14 cellular contexts compared by ENCODE assay signal in genomic region chr5:179143446-179143845, GRCh38.
DNase-seq lines count a peak whose midpoint lies in the region; ATAC-seq and TF ChIP-seq lines count a peak whose summit lies in the region.
"Had no signal": no experiment of that assay in that cellular context is flagged by ENCODE, and none has a peak within 500 bp of the region (broad histone marks: within the 10 kb centered on the region; RNA-seq: fewer than 3 reads in every experiment).

No MANE protein-coding gene starts in this region.

- H3K4me1 ChIP-seq in IMR-90 (ENCODE audit: control insufficient read depth, insufficient read depth, low read length) (peaks cover 5% of the 10 kb centered on the region), mesendoderm (ENCODE audit: control insufficient read depth, low read depth, low read length) (no peaks in the 10 kb centered on the region), tibial artery (no peaks in the 10 kb centered on the region)
- H3K4me1 ChIP-seq: parathyroid adenoma had no signal

- POLR2A ChIA-PET in IMR-90 (lab: Charles Lee; ENCODE audit: unreplicated experiment): no interaction called here

- peak overlapping the region; percentile 52; the same call in 1 of the 2 replicates for H2BK20ac ChIP-seq in IMR-90 (ENCODE audit: low read depth, low read length)

- no peak overlapping the region for H3K4me3 Mint-ChIP-seq in chondrocyte (ENCODE audit: unreplicated experiment)

- H2BK15ac ChIP-seq in IMR-90 (ENCODE audit: low read depth, low read length) (0 out of 3 replicates have a peak overlapping the region, but pooled peaks have one; percentile 54), mesendoderm (replicated peaks; ENCODE audit: low read depth) (no peak overlapping the region)

- no peaks in the 10 kb centered on the region for H3K79me2 ChIP-seq in mesendoderm (ENCODE audit: control insufficient read depth, insufficient read depth, low read length)
- H3K79me2 ChIP-seq: parathyroid adenoma had no signal

- no peak for TF ChIP-seq POLR2A in IMR-90 (IDR thresholded peaks at IDR 0.05; ENCODE audit: low read depth, low read length)

- H3K9me3 ChIP-seq in IMR-90 (ENCODE audit: control insufficient read depth, insufficient read depth, low read length): no peaks in the 10 kb centered on the region
- H3K9me3 ChIP-seq in tibial artery: no peaks in the 10 kb centered on the region

- H3K23ac ChIP-seq in IMR-90 (ENCODE audit: low read depth, low read length): no peak overlapping the region
- H3K23ac ChIP-seq in mesendoderm (ENCODE audit: low read length): no peak overlapping the region

- dilution Hi-C loops in IMR-90 (cut with HindIII; ENCODE audit: low sequenced_read_pairs, unreplicated experiment): no loop called here

- H2AK5ac ChIP-seq in IMR-90 (ENCODE audit: low read depth, low read length) (peak overlapping the region; percentile 35; the same call in 1 of the 2 replicates), mesendoderm (ENCODE audit: low read length) (no peak overlapping the region)

- H3K4me2 ChIP-seq in IMR-90 (ENCODE audit: low read depth, low read length) (no peak overlapping the region), mesendoderm (ENCODE audit: low read length) (no peak overlapping the region)
- H3K4me2 ChIP-seq: KMS-11 had no signal

- H3K36me3 Mint-ChIP-seq in chondrocyte (ENCODE audit: low read depth): no peaks in the 10 kb centered on the region

- H3K27me3 ChIP-seq in IMR-90 (ENCODE audit: control insufficient read depth, insufficient read depth, low read length) (no peaks in the 10 kb centered on the region), mesendoderm (ENCODE audit: insufficient read depth, low read length, poor library complexity) (no peaks in the 10 kb centered on the region), tibial artery (no peaks in the 10 kb centered on the region)

- peak overlapping the region; percentile 70 for H2AFZ ChIP-seq in IMR-90 (replicated peaks; ENCODE audit: low read length, poor library complexity)
- H2AFZ ChIP-seq: parathyroid adenoma had no signal

- ATAC-seq in IMR-90 (ENCODE audit: low read depth) (peak; percentile 36; the same call in 1 of the 2 replicates), HG03039 (IDR thresholded peaks at IDR 0.05; ENCODE audit: unreplicated experiment) (no peak)
- ATAC-seq: GM12878 had no signal

- H3K18ac ChIP-seq in IMR-90 (ENCODE audit: low read depth, low read length): no peak overlapping the region
- no peak overlapping the region for H3K18ac ChIP-seq in mesendoderm (ENCODE audit: low read length)

- H3K56ac ChIP-seq in IMR-90 (ENCODE audit: extremely low read depth, insufficient read depth, low read length) (no peak overlapping the region), mesendoderm (ENCODE audit: low read length) (no peak overlapping the region)

- H4K20me1 ChIP-seq in IMR-90 (ENCODE audit: insufficient read depth, low read length): no peaks in the 10 kb centered on the region

- H3K79me1 ChIP-seq in IMR-90 (ENCODE audit: low read depth in 1 of 2, low read length in 2 of 2): no peaks in the 10 kb centered on the region
- no peaks in the 10 kb centered on the region for H3K79me1 ChIP-seq in mesendoderm (ENCODE audit: low read length)

- no peak overlapping the region for H3K9ac ChIP-seq in IMR-90 (ENCODE audit: low read depth, low read length)
- no peak overlapping the region for H3K9ac ChIP-seq in mesendoderm (ENCODE audit: low read length)
- H3K9ac ChIP-seq: KMS-11, parathyroid adenoma had no signal

- peaks cover 2% of the 10 kb centered on the region; the same call in 1 of the 2 replicates for H3K36me3 ChIP-seq in IMR-90 (ENCODE audit: control insufficient read depth, insufficient read depth, low read length)
- H3K36me3 ChIP-seq in mesendoderm (ENCODE audit: control insufficient read depth, insufficient read depth, low read length): no peaks in the 10 kb centered on the region
- no peaks in the 10 kb centered on the region for H3K36me3 ChIP-seq in tibial artery

- 0 out of 2 replicates have a peak overlapping the region, but pooled peaks have one; percentile 23 for H3K27ac ChIP-seq in IMR-90 (ENCODE audit: insufficient read depth, low read length)
- H3K27ac ChIP-seq in mesendoderm (ENCODE audit: low read depth, low read length): no peak overlapping the region
- no peak overlapping the region for H3K27ac ChIP-seq in tibial artery
- H3K27ac ChIP-seq: KMS-11, parathyroid adenoma had no signal

- peaks cover 3% of the 10 kb centered on the region; the same call in 1 of the 2 replicates for H3K9me1 ChIP-seq in IMR-90 (ENCODE audit: insufficient read depth, low read length)

- H3K14ac ChIP-seq in IMR-90 (replicated peaks; ENCODE audit: low read depth, low read length): peak overlapping the region; percentile 80; the same call in 1 of the 2 replicates

- H4K8ac ChIP-seq in IMR-90 (ENCODE audit: low read depth in 2 of 2, low read length in 2 of 2) (peak overlapping the region in 1 of 2 experiments; percentile 36; a peak in 1 of 4 replicates), mesendoderm (ENCODE audit: low read depth, low read length) (no peak overlapping the region)

- CTCF ChIA-PET in IMR-90 (lab: Yijun Ruan, JAX): interaction anchor here (0.6 kb wide), 1 partner anchor 18 kb away, joined by 4 read pairs; no protein-coding TSS in a partner anchor

- BruUV-seq in IMR-90 (replicated peaks; lab: Mats Ljungman, UMichigan): no TSS peak

- no peak overlapping the region for H4K5ac ChIP-seq in IMR-90 (ENCODE audit: low read depth, low read length)
- no peak overlapping the region for H4K5ac ChIP-seq in mesendoderm (ENCODE audit: low read length)

- H3K4me3 ChIP-seq in IMR-90 (ENCODE audit: insufficient read depth, low read depth, low read length) (no peak overlapping the region), mesendoderm (ENCODE audit: low read length) (no peak overlapping the region), tibial artery (no peak overlapping the region)
- H3K4me3 ChIP-seq: GM12878 had no signal

- peak overlapping the region; percentile 26; the same call in 1 of the 2 replicates for H3K4ac ChIP-seq in IMR-90 (ENCODE audit: low read depth, low read length)
- no peak overlapping the region for H3K4ac ChIP-seq in mesendoderm (ENCODE audit: low read depth, low read length)

- H2BK5ac ChIP-seq in IMR-90 (ENCODE audit: low read depth, low read length, poor library complexity, severe bottlenecking) (peak overlapping the region; percentile 64), mesendoderm (ENCODE audit: low read length) (no peak overlapping the region)

- TF ChIP-seq RAD21 in IMR-90 (IDR thresholded peaks at IDR 0.05; ENCODE audit: low read length): 0 out of 2 replicates have a peak, but pooled peaks have one; percentile 19

- 20% methylated on average over 1 of the region's 7 CpGs; no CpG with 5 or more reads in 1 of the 2 experiments for WGBS in IMR-90 (ENCODE audit: extremely low coverage in 2 of 2, insufficient read length in 1 of 2), 2 experiments
- WGBS in mesendoderm (ENCODE audit: extremely low coverage, insufficient coverage, low lambda C conversion rate): no CpG with 5 or more reads among the region's 7 CpGs

- peaks cover 8% of the 10 kb centered on the region for H3K4me1 Mint-ChIP-seq in chondrocyte (ENCODE audit: low read depth)

- H2BK120ac ChIP-seq in IMR-90 (ENCODE audit: low read depth, low read length) (peak overlapping the region; percentile 67; the same call in 1 of the 2 replicates), mesendoderm (ENCODE audit: low read depth, low read length) (no peak overlapping the region)

- no peak overlapping the region; the same call in 1 of the 2 replicates for H4K91ac ChIP-seq in IMR-90 (ENCODE audit: insufficient read depth, low read depth, low read length)

- in situ Hi-C loops in IMR-90 (cut with MboI; ENCODE audit: low sequenced_read_pairs): no loop called here

- DNase-seq in EH (ENCODE audit: low read depth) (peak; percentile 71), IMR-90 (peak; percentile 43), chondrocyte (ENCODE audit: low spot score) (peak; percentile 2), mesendoderm (peak; percentile 95), cortex of kidney (lab: John Stamatoyannopoulos, UW) (no peak), tibial artery (no peak), NCI-H345 treated with DMSO at 0.1 percent for 48 hours (lab: John Stamatoyannopoulos, UW; ENCODE audit: unreplicated experiment) (no peak)
- DNase-seq: amniotic stem cell, Calu3, NCI-H2227 treated with DMSO at 0.1 percent for 48 hours had no signal

- H2AK9ac ChIP-seq in IMR-90 (replicated peaks; ENCODE audit: low read depth, low read length, poor library complexity): no peak overlapping the region

- no peak overlapping the region for H3K27ac Mint-ChIP-seq in chondrocyte (ENCODE audit: unreplicated experiment)

- TF ChIP-seq CTCF in IMR-90 (conservative IDR thresholded peaks at IDR 0.05; ENCODE audit: low read depth, low read length) (peak; percentile 29; the same call in 1 of the 2 replicates), chondrocyte (IDR thresholded peaks at IDR 0.05) (no peak), tibial artery (IDR thresholded peaks at IDR 0.05) (no peak)

- intact Hi-C loops in IMR-90 (cut with micrococcal nuclease): no loop called here
- intact Hi-C loops in tibial artery (cut with DNase I; ENCODE audit: low total_unique reads): no loop called here

- no peaks in the 10 kb centered on the region for H3K9me3 Mint-ChIP-seq in chondrocyte (ENCODE audit: low read depth)

- no peaks in the 10 kb centered on the region for H3K27me3 Mint-ChIP-seq in chondrocyte (ENCODE audit: low read depth)

TF ChIP-seq in IMR-90, 13 proteins besides CTCF, POLR2A, EP300 and RAD21 (continues in another document):
- TF ChIP-seq CEBPB (IDR thresholded peaks at IDR 0.05; ENCODE audit: low read depth, low read length): no peak
- TF ChIP-seq RCOR1 (IDR thresholded peaks at IDR 0.05; ENCODE audit: insufficient replicate concordance, low read length): no peak
- TF ChIP-seq BHLHE40 (IDR thresholded peaks at IDR 0.05; ENCODE audit: low read depth, low read length): no peak
- TF ChIP-seq RFX5 (IDR thresholded peaks at IDR 0.05; ENCODE audit: low read depth, low read length): no peak
- no peak for TF ChIP-seq SMC3 (IDR thresholded peaks at IDR 0.05; ENCODE audit: low read depth, low read length)
- TF ChIP-seq CHD1 (IDR thresholded peaks at IDR 0.05; ENCODE audit: low read depth, low read length): no peak
- TF ChIP-seq FOS (IDR thresholded peaks at IDR 0.05; ENCODE audit: low read depth, low read length): no peak
- no peak for TF ChIP-seq MAZ (IDR thresholded peaks at IDR 0.05; ENCODE audit: borderline replicate concordance, low read depth, low read length)
- no peak for TF ChIP-seq NFE2L2 (IDR thresholded peaks at IDR 0.05; ENCODE audit: low read depth, low read length)
- TF ChIP-seq ELK1 (IDR thresholded peaks at IDR 0.05; ENCODE audit: borderline replicate concordance, low read depth, low read length): no peak

Comparison
In these comparisons a context has a peak if more than half of its experiments do, and no peak if none do; other contexts are left out.
1. DNase-seq: peak in EH (single experiment), IMR-90 (single experiment), chondrocyte (single experiment) and mesendoderm (single experiment); none in cortex of kidney (single experiment), tibial artery (0 of 2) and NCI-H345 treated with DMSO at 0.1 percent for 48 hours (single experiment).